Comparison of ENCODE assay signal across 16 cellular contexts in genomic region chr4:113677333-113677732, GRCh38.
DNase-seq lines count a peak whose midpoint lies in the region; ATAC-seq, FAIRE-seq and TF ChIP-seq lines count a peak whose summit lies in the region.
"Had no signal": no experiment of that assay in that cellular context is flagged by ENCODE, and none has a peak within 500 bp of the region (broad histone marks: within the 10 kb centered on the region; RNA-seq: fewer than 3 reads in every experiment).

No MANE protein-coding gene starts in this region.

- peaks cover 30 to 74% (median 50%) of the 10 kb centered on the region in 10 experiments for H3K4me1 ChIP-seq in BLaER1 treated with 17β-estradiol and CSF1 and Interleukin-3, amounts not matched to agents 10 nM and 100 nM
- H3K4me1 ChIP-seq in IMR-90 (ENCODE audit: control insufficient read depth, insufficient read depth, low read length), result peaks cover 15% of the 10 kb centered on the region

- H3K4me2 ChIP-seq in BLaER1 treated with 17β-estradiol and CSF1 and Interleukin-3, amounts not matched to agents 10 nM and 100 nM, result peak overlapping the region in 10 of 11 experiments; percentile 4 to 57 (median 26); a peak in 15 of 22 replicates
- H3K4me2 ChIP-seq in IMR-90 (ENCODE audit: low read depth, low read length), result peak overlapping the region; percentile 76; the same call in 1 of the 2 replicates

- H3K27ac ChIP-seq in BLaER1 treated with 17β-estradiol and CSF1 and Interleukin-3, amounts not matched to agents 10 nM and 100 nM, result peak overlapping the region in 7 of 11 experiments; percentile 20 to 64 (median 43); a peak in 13 of 22 replicates
- no peak overlapping the region for H3K27ac ChIP-seq in IMR-90 (ENCODE audit: insufficient read depth, low read length)
- H3K27ac ChIP-seq: C4-2B had no signal

- no peak overlapping the region for H2BK120ac ChIP-seq in IMR-90 (ENCODE audit: low read depth, low read length)

- H2AFZ ChIP-seq in IMR-90 (replicated peaks; ENCODE audit: low read length, poor library complexity), result no peak overlapping the region

- no peak overlapping the region for H4K8ac ChIP-seq in IMR-90 (ENCODE audit: low read depth in 2 of 2, low read length in 2 of 2)

- H3K14ac ChIP-seq in IMR-90 (replicated peaks; ENCODE audit: low read depth, low read length), result no peak overlapping the region

- in situ Hi-C loops in IMR-90 (cut with MboI; ENCODE audit: low sequenced_read_pairs), result no loop called here

- ATAC-seq in IMR-90 (ENCODE audit: low read depth) (no peak), HG03469 (IDR thresholded peaks at IDR 0.05; ENCODE audit: unreplicated experiment) (no peak)

- H2BK20ac ChIP-seq in IMR-90 (ENCODE audit: low read depth, low read length), result no peak overlapping the region

- H3K4ac ChIP-seq in IMR-90 (ENCODE audit: low read depth, low read length), result no peak overlapping the region

- no CpG with 5 or more reads among the region's 4 CpGs for WGBS in IMR-90 (ENCODE audit: extremely low coverage in 2 of 2, insufficient read length in 1 of 2), 2 experiments

- no peak for TF ChIP-seq RAD21 in IMR-90 (IDR thresholded peaks at IDR 0.05; ENCODE audit: low read length)

- peaks cover 18 to 63% (median 32%) of the 10 kb centered on the region in 11 experiments; a peak in 21 of 22 replicates for H3K36me3 ChIP-seq in BLaER1 treated with 17β-estradiol and CSF1 and Interleukin-3, amounts not matched to agents 10 nM and 100 nM
- peaks cover 2% of the 10 kb centered on the region; the same call in 1 of the 2 replicates for H3K36me3 ChIP-seq in IMR-90 (ENCODE audit: control insufficient read depth, insufficient read depth, low read length)

- peaks cover 31 to 67% of the 10 kb centered on the region in 2 experiments for H3K79me1 ChIP-seq in IMR-90 (ENCODE audit: low read depth in 1 of 2, low read length in 2 of 2)

- no peaks in the 10 kb centered on the region for H3K27me3 Mint-ChIP-seq in activated CD4-positive, alpha-beta memory T cell treated with anti-CD3 and anti-CD28 coated beads, Interleukin-2, amount 10 ng/mL, durations not matched to agents 7 days and 5 days

- peaks cover 54% of the 10 kb centered on the region for H3K36me3 Mint-ChIP-seq in activated CD4-positive, alpha-beta memory T cell treated with anti-CD3 and anti-CD28 coated beads, Interleukin-2, amount 10 ng/mL, durations not matched to agents 7 days and 5 days (ENCODE audit: low read depth)

- H3K9ac ChIP-seq in BLaER1 treated with 17β-estradiol and CSF1 and Interleukin-3, amounts not matched to agents 10 nM and 100 nM, result no peak overlapping the region
- no peak overlapping the region for H3K9ac ChIP-seq in IMR-90 (ENCODE audit: low read depth, low read length)

- no peak overlapping the region for H3K4me3 ChIP-seq in BLaER1 treated with 17β-estradiol and CSF1 and Interleukin-3, amounts not matched to agents 10 nM and 100 nM
- no peak overlapping the region for H3K4me3 ChIP-seq in IMR-90 (ENCODE audit: insufficient read depth, low read depth, low read length)

- DNase-seq in IMR-90 (no peak), NCI-H146 treated with DMSO at 0.1 percent for 48 hours (lab: John Stamatoyannopoulos, UW; ENCODE audit: unreplicated experiment) (no peak), T1000 (lab: John Stamatoyannopoulos, UW) (no peak), D721Med (ENCODE audit: insufficient read length, low spot score) (no peak)
- no peak for DNase-seq in activated CD4-positive, alpha-beta memory T cell treated with anti-CD3 and anti-CD28 coated beads, Interleukin-2, amount 10 ng/mL, durations not matched to agents 7 days and 5 days
- DNase-seq: activated CD4-positive, CD25-positive, alpha-beta regulatory T cell treated with anti-CD3 and anti-CD28 coated beads, Interleukin-2, amount 50 U/mL, for 72 hours; activated gamma-delta T cell treated with Interleukin-2 at 50 U/mL for 16 hours; caudate nucleus; glutamatergic neuron; NCI-H1105 treated with DMSO at 0.1 percent for 48 hours; NCI-H226 had no signal

- H2AK5ac ChIP-seq in IMR-90 (ENCODE audit: low read depth, low read length), result no peak overlapping the region

- intact Hi-C loops in IMR-90 (cut with micrococcal nuclease), result no loop called here

- CTCF ChIA-PET in IMR-90 (lab: Yijun Ruan, JAX), result no interaction called here
- CTCF ChIA-PET in activated CD4-positive, alpha-beta memory T cell treated with anti-CD3 and anti-CD28 coated beads, Interleukin-2, amount 10 ng/mL, durations not matched to agents 7 days and 5 days (lab: Charles Lee), result interaction anchor here (2.2 kb wide), 1 partner anchor 129 kb away, joined by 5 read pairs; no protein-coding TSS in a partner anchor

- no peak overlapping the region for H4K91ac ChIP-seq in IMR-90 (ENCODE audit: insufficient read depth, low read depth, low read length)

- peak; percentile 45 for FAIRE-seq in islet of Langerhans (lab: Jason Lieb, UNC)
- FAIRE-seq in D721Med (lab: Jason Lieb, UNC), result no peak
- FAIRE-seq: G401.6 had no signal

- no TSS peak for BruUV-seq in IMR-90 (replicated peaks; lab: Mats Ljungman, UMichigan)

- no peak overlapping the region for H2AK9ac ChIP-seq in IMR-90 (replicated peaks; ENCODE audit: low read depth, low read length, poor library complexity)

- H3K27me3 ChIP-seq in BLaER1 treated with 17β-estradiol and CSF1 and Interleukin-3, amounts not matched to agents 10 nM and 100 nM, result no peaks in the 10 kb centered on the region
- no peaks in the 10 kb centered on the region for H3K27me3 ChIP-seq in IMR-90 (ENCODE audit: control insufficient read depth, insufficient read depth, low read length)

- dilution Hi-C loops in IMR-90 (cut with HindIII; ENCODE audit: low sequenced_read_pairs, unreplicated experiment), result no loop called here

- H4K5ac ChIP-seq in IMR-90 (ENCODE audit: low read depth, low read length), result no peak overlapping the region; the same call in 1 of the 2 replicates

- H3K23ac ChIP-seq in IMR-90 (ENCODE audit: low read depth, low read length), result no peak overlapping the region

- TF ChIP-seq CTCF in IMR-90 (conservative IDR thresholded peaks at IDR 0.05; ENCODE audit: low read depth, low read length) (no peak), D721Med (IDR thresholded peaks at IDR 0.05; ENCODE audit: insufficient read depth, missing control alignments) (no peak)

- peaks cover 0 to 52% (median 0%) of the 10 kb centered on the region in 11 experiments; a peak in 8 of 22 replicates for H4K20me1 ChIP-seq in BLaER1 treated with 17β-estradiol and CSF1 and Interleukin-3, amounts not matched to agents 10 nM and 100 nM
- peaks cover 3% of the 10 kb centered on the region; the same call in 1 of the 2 replicates for H4K20me1 ChIP-seq in IMR-90 (ENCODE audit: insufficient read depth, low read length)

- H2BK15ac ChIP-seq in IMR-90 (ENCODE audit: low read depth, low read length), result no peak overlapping the region

- peaks cover 38% of the 10 kb centered on the region for H3K4me1 Mint-ChIP-seq in activated CD4-positive, alpha-beta memory T cell treated with anti-CD3 and anti-CD28 coated beads, Interleukin-2, amount 10 ng/mL, durations not matched to agents 7 days and 5 days

- TF ChIP-seq POLR2A in IMR-90 (IDR thresholded peaks at IDR 0.05; ENCODE audit: low read depth, low read length), result no peak

- POLR2A ChIA-PET in IMR-90 (lab: Charles Lee; ENCODE audit: unreplicated experiment), result no interaction called here
- POLR2A ChIA-PET in activated CD4-positive, alpha-beta memory T cell treated with anti-CD3 and anti-CD28 coated beads, Interleukin-2, amount 10 ng/mL, durations not matched to agents 7 days and 5 days (lab: Charles Lee), result interaction anchor here (1.2 to 2.1 kb wide), 2 partner anchors 12 to 41 kb away, joined by 4 to 10 read pairs; no protein-coding TSS in a partner anchor

- H3K9me1 ChIP-seq in IMR-90 (ENCODE audit: insufficient read depth, low read length), result peaks cover 3% of the 10 kb centered on the region

- no peak overlapping the region; the same call in 1 of the 2 replicates for H3K18ac ChIP-seq in IMR-90 (ENCODE audit: low read depth, low read length)

- no peak overlapping the region for H2BK5ac ChIP-seq in IMR-90 (ENCODE audit: low read depth, low read length, poor library complexity, severe bottlenecking)

- peaks cover 14% of the 10 kb centered on the region for H3K9me3 Mint-ChIP-seq in activated CD4-positive, alpha-beta memory T cell treated with anti-CD3 and anti-CD28 coated beads, Interleukin-2, amount 10 ng/mL, durations not matched to agents 7 days and 5 days

- no peak overlapping the region for H3K56ac ChIP-seq in IMR-90 (ENCODE audit: extremely low read depth, insufficient read depth, low read length)

- no peak overlapping the region for H3K4me3 Mint-ChIP-seq in activated CD4-positive, alpha-beta memory T cell treated with anti-CD3 and anti-CD28 coated beads, Interleukin-2, amount 10 ng/mL, durations not matched to agents 7 days and 5 days

- peaks cover 16 to 22% (median 21%) of the 10 kb centered on the region in 11 experiments for H3K9me3 ChIP-seq in BLaER1 treated with 17β-estradiol and CSF1 and Interleukin-3, amounts not matched to agents 10 nM and 100 nM (replicated peaks in 1 of 11)
- no peaks in the 10 kb centered on the region for H3K9me3 ChIP-seq in IMR-90 (ENCODE audit: control insufficient read depth, insufficient read depth, low read length)

- peak overlapping the region; percentile 52 for H3K27ac Mint-ChIP-seq in activated CD4-positive, alpha-beta memory T cell treated with anti-CD3 and anti-CD28 coated beads, Interleukin-2, amount 10 ng/mL, durations not matched to agents 7 days and 5 days

TF ChIP-seq in IMR-90, 13 proteins besides CTCF, POLR2A, EP300 and RAD21 (continues in another document):
- no peak for TF ChIP-seq FOS (IDR thresholded peaks at IDR 0.05; ENCODE audit: low read depth, low read length)
- TF ChIP-seq NFE2L2 (IDR thresholded peaks at IDR 0.05; ENCODE audit: low read depth, low read length), result no peak
- TF ChIP-seq RFX5 (IDR thresholded peaks at IDR 0.05; ENCODE audit: low read depth, low read length), result no peak
- TF ChIP-seq BHLHE40 (IDR thresholded peaks at IDR 0.05; ENCODE audit: low read depth, low read length), result no peak
- TF ChIP-seq ELK1 (IDR thresholded peaks at IDR 0.05; ENCODE audit: borderline replicate concordance, low read depth, low read length), result no peak
- TF ChIP-seq RCOR1 (IDR thresholded peaks at IDR 0.05; ENCODE audit: insufficient replicate concordance, low read length), result no peak
